Comparison of ENCODE assay signal across 15 cellular contexts in the genomic region with DNA sequence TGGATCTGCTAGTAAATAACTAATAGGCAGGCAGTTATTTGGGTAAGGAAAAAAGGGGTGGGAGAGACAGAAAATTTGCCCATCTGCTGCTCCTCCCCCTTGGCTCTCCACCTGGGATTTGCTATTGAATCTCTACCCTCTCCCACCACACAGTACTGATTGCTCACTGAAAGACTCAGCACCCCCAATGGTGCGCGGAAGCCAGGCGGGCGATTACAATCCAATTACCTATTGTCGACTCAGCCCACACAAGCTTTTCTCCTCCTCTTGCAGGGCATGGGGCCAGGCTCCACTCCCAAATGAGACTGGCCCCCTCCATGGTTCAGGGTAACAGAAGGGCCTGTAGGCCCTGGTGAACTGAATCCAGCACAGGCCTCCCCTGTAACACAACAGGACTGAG. TPM values are rescaled to one million over a fixed set of nuclear protein-coding genes. Genes with fewer than 3 reads are reported as not detected.
A peak's percentile ranks its signal among the peaks of the same experiment; 100 is the strongest.
DNase-seq lines count a peak whose midpoint lies in the region; ATAC-seq lines count a peak whose summit lies in the region.
"Had no signal": no experiment of that assay in that cellular context is flagged by ENCODE, and none has a peak within 500 bp of the region (broad histone marks: within the 10 kb centered on the region; RNA-seq: fewer than 3 reads in every experiment).

No MANE protein-coding gene starts in this region.

- peak; percentile 29 for DNase-seq in DMS79 treated with DMSO at 0.1 percent for 48 hours (lab: John Stamatoyannopoulos, UW)
- DNase-seq in DMS79 (lab: John Stamatoyannopoulos, UW), result no peak
- peak; percentile 92 for DNase-seq in NCI-H2107 treated with DMSO at 0.1 percent for 48 hours (lab: John Stamatoyannopoulos, UW; ENCODE audit: unreplicated experiment)
- DNase-seq in stimulated activated naive B cell treated with anti-CD40 and anti-IgM and Interleukin-4, amounts not matched to agents 10 μg/mL and 1 μg/mL and 100 μg/mL, for 72 hours, result no peak
- DNase-seq in AG08396 (ENCODE audit: low spot score), result no peak
- no peak for DNase-seq in SKM-1 treated with dmso at 0.1 percent for 144 hours (lab: John Stamatoyannopoulos, UW; ENCODE audit: unreplicated experiment)
- DNase-seq in GM19238 (ENCODE audit: insufficient read length, low spot score), result no peak
- DNase-seq: activated gamma-delta T cell treated with Interleukin-2 at 50 U/mL for 16 hours, T1000, tibial artery had no signal

- ATAC-seq in activated T-helper 17 cell treated with anti-CD3 and anti-CD28 coated beads, Interleukin-2, amount 50 U/mL, for 72 hours (replicated peaks), result no peak
- no peak for ATAC-seq in stimulated activated naive B cell treated with anti-CD40 and anti-IgM and Interleukin-4, amounts not matched to agents 10 μg/mL and 1 μg/mL and 100 μg/mL, for 72 hours (replicated peaks)
- ATAC-seq: body of pancreas had no signal

- no peaks in the 10 kb centered on the region for H3K27me3 Mint-ChIP-seq in activated T-helper 17 cell treated with anti-CD3 and anti-CD28 coated beads, Interleukin-2, amount 50 U/mL, for 72 hours
- H3K27me3 Mint-ChIP-seq in stimulated activated naive B cell treated with anti-CD40 and anti-IgM and Interleukin-4, amounts not matched to agents 10 μg/mL and 1 μg/mL and 100 μg/mL, for 72 hours, result no peaks in the 10 kb centered on the region
- H3K27me3 Mint-ChIP-seq: activated CD4-positive, alpha-beta memory T cell treated with anti-CD3 and anti-CD28 coated beads for 36 hours had no signal

- peaks cover 18% of the 10 kb centered on the region for H3K4me1 Mint-ChIP-seq in activated T-helper 17 cell treated with anti-CD3 and anti-CD28 coated beads, Interleukin-2, amount 50 U/mL, for 72 hours
- H3K4me1 Mint-ChIP-seq in stimulated activated naive B cell treated with anti-CD40 and anti-IgM and Interleukin-4, amounts not matched to agents 10 μg/mL and 1 μg/mL and 100 μg/mL, for 72 hours, result peaks cover 26 to 50% of the 10 kb centered on the region in 2 donors

- H3K4me3 Mint-ChIP-seq in activated T-helper 17 cell treated with anti-CD3 and anti-CD28 coated beads, Interleukin-2, amount 50 U/mL, for 72 hours, result no peak overlapping the region
- no peak overlapping the region for H3K4me3 Mint-ChIP-seq in stimulated activated naive B cell treated with anti-CD40 and anti-IgM and Interleukin-4, amounts not matched to agents 10 μg/mL and 1 μg/mL and 100 μg/mL, for 72 hours
- H3K4me3 Mint-ChIP-seq: activated CD4-positive, alpha-beta memory T cell treated with anti-CD3 and anti-CD28 coated beads for 36 hours; mesothelial cell of epicardium had no signal

- H3K27ac Mint-ChIP-seq in activated T-helper 17 cell treated with anti-CD3 and anti-CD28 coated beads, Interleukin-2, amount 50 U/mL, for 72 hours, result peak overlapping the region; percentile 78
- H3K27ac Mint-ChIP-seq in stimulated activated naive B cell treated with anti-CD40 and anti-IgM and Interleukin-4, amounts not matched to agents 10 μg/mL and 1 μg/mL and 100 μg/mL, for 72 hours, result peak overlapping the region; percentile 81
- H3K27ac Mint-ChIP-seq: mesothelial cell of epicardium had no signal

- H3K36me3 Mint-ChIP-seq in activated T-helper 17 cell treated with anti-CD3 and anti-CD28 coated beads, Interleukin-2, amount 50 U/mL, for 72 hours (ENCODE audit: low read depth), result peaks cover 86% of the 10 kb centered on the region
- peaks cover 57 to 66% of the 10 kb centered on the region in 2 donors for H3K36me3 Mint-ChIP-seq in stimulated activated naive B cell treated with anti-CD40 and anti-IgM and Interleukin-4, amounts not matched to agents 10 μg/mL and 1 μg/mL and 100 μg/mL, for 72 hours

- no peaks in the 10 kb centered on the region for H3K9me3 Mint-ChIP-seq in activated T-helper 17 cell treated with anti-CD3 and anti-CD28 coated beads, Interleukin-2, amount 50 U/mL, for 72 hours
- no peaks in the 10 kb centered on the region for H3K9me3 Mint-ChIP-seq in stimulated activated naive B cell treated with anti-CD40 and anti-IgM and Interleukin-4, amounts not matched to agents 10 μg/mL and 1 μg/mL and 100 μg/mL, for 72 hours
- H3K9me3 Mint-ChIP-seq: activated CD4-positive, alpha-beta memory T cell treated with anti-CD3 and anti-CD28 coated beads for 36 hours; mesothelial cell of epicardium had no signal

RNA-seq across cellular contexts. Expression of gene HMGN2, which starts 2.7 kb away (rescaled TPM):
- total RNA-seq in activated T-helper 17 cell treated with anti-CD3 and anti-CD28 coated beads, Interleukin-2, amount 50 U/mL, for 72 hours, result 100 to 1,000 TPM; 551 to 805 TPM

RNA-seq across cellular contexts. Expression of gene DHDDS, which starts 37.4 kb away (rescaled TPM):
- total RNA-seq in activated T-helper 17 cell treated with anti-CD3 and anti-CD28 coated beads, Interleukin-2, amount 50 U/mL, for 72 hours, result 10 to 100 TPM; 55.7 to 56.6 TPM

RNA-seq across cellular contexts. Expression of gene LIN28A, which starts 58.9 kb away (rescaled TPM):
- not detected for total RNA-seq in activated T-helper 17 cell treated with anti-CD3 and anti-CD28 coated beads, Interleukin-2, amount 50 U/mL, for 72 hours
- total RNA-seq: A172; activated CD4-positive, alpha-beta memory T cell treated with anti-CD3 and anti-CD28 coated beads for 36 hours; body of pancreas had no signal

Comparison
In these comparisons a context has a peak if more than half of its experiments do, and no peak if none do; other contexts are left out.
1. DNase-seq: peak in DMS79 treated with DMSO at 0.1 percent for 48 hours (single experiment) and NCI-H2107 treated with DMSO at 0.1 percent for 48 hours (single experiment); none in DMS79 (single experiment), stimulated activated naive B cell treated with anti-CD40 and anti-IgM and Interleukin-4, amounts not matched to agents 10 μg/mL and 1 μg/mL and 100 μg/mL, for 72 hours (single experiment), AG08396 (single experiment), SKM-1 treated with dmso at 0.1 percent for 144 hours (single experiment) and GM19238 (single experiment).